1 cellular context compared by ENCODE assay signal in genomic region chr2:36966370-36967235, GRCh38.
TF ChIP-seq lines count a peak whose summit lies in the region.

Gene STRN, minus strand, starts transcription at chr2:36966536. Its CDS starts 73 bp downstream, at chr2:36966463.

TF ChIP-seq in HepG2, 621 proteins besides CTCF, POLR2A, EP300 and RAD21 (continued from another document and continues in another):
- peak; percentile 51; the same call in 1 of the 2 replicates for TF ChIP-seq STAT6 (CRISPR knock-in tag; IDR thresholded peaks at IDR 0.05; ENCODE audit: borderline replicate concordance)
- peak; percentile 76 for TF ChIP-seq ZNF274 (CRISPR knock-in tag; IDR thresholded peaks at IDR 0.05)
- TF ChIP-seq SNAPC4 (CRISPR knock-in tag; IDR thresholded peaks at IDR 0.05), result 0 out of 2 replicates have a peak, but pooled peaks have one; percentile 75
- no peak for TF ChIP-seq TIGD3 (CRISPR knock-in tag; IDR thresholded peaks at IDR 0.05; ENCODE audit: borderline replicate concordance)
- TF ChIP-seq ZKSCAN1 (IDR thresholded peaks at IDR 0.05; ENCODE audit: low read length), result no peak
- TF ChIP-seq HNRNPH1 (optimal IDR thresholded peaks at IDR 0.05; ENCODE audit: low read depth, low read length), result no peak
- peak; percentile 5; the same call in 1 of the 2 replicates for TF ChIP-seq THRA (CRISPR knock-in tag; IDR thresholded peaks at IDR 0.05; ENCODE audit: borderline replicate concordance)
- peak; percentile 55 to 56 for TF ChIP-seq HMGXB4 (CRISPR knock-in tag; IDR thresholded peaks at IDR 0.05; ENCODE audit: borderline replicate concordance in 1 of 2, low read depth in 1 of 2)
- TF ChIP-seq ZNF224 (CRISPR knock-in tag; IDR thresholded peaks at IDR 0.05), result peak; percentile 83
- peak; percentile 43; the same call in 1 of the 2 replicates for TF ChIP-seq POGK (CRISPR knock-in tag; conservative IDR thresholded peaks at IDR 0.05)
- TF ChIP-seq ZSCAN21 (CRISPR knock-in tag; IDR thresholded peaks at IDR 0.05; ENCODE audit: borderline replicate concordance), result peak; percentile 17
- peak; percentile 81; the same call in 1 of the 2 replicates for TF ChIP-seq CENPBD1 (CRISPR knock-in tag; IDR thresholded peaks at IDR 0.05; ENCODE audit: borderline replicate concordance, low read depth)
- 0 out of 2 replicates have a peak, but pooled peaks have one; percentile 4 for TF ChIP-seq MNT (IDR thresholded peaks at IDR 0.05)
- peak; percentile 86 for TF ChIP-seq ZNF547 (CRISPR knock-in tag; IDR thresholded peaks at IDR 0.05)
- TF ChIP-seq ZNF124 (CRISPR knock-in tag; IDR thresholded peaks at IDR 0.05), result peak; percentile 13; the same call in 1 of the 2 replicates
- peak; percentile 91 for TF ChIP-seq WIZ (CRISPR knock-in tag; IDR thresholded peaks at IDR 0.05)
- peak; percentile 97 for TF ChIP-seq ZNF646 (CRISPR knock-in tag; IDR thresholded peaks at IDR 0.05)
- no peak for TF ChIP-seq SCMH1 (CRISPR knock-in tag; IDR thresholded peaks at IDR 0.05; ENCODE audit: borderline replicate concordance)
- TF ChIP-seq FOXO1 (CRISPR knock-in tag; IDR thresholded peaks at IDR 0.05), result peak; percentile 60; the same call in 1 of the 2 replicates
- peak; percentile 82; the same call in 1 of the 2 replicates for TF ChIP-seq ZNF543 (CRISPR knock-in tag; IDR thresholded peaks at IDR 0.05)
- peak; percentile 66; the same call in 1 of the 2 replicates for TF ChIP-seq CSRNP1 (CRISPR knock-in tag; IDR thresholded peaks at IDR 0.05)
- peak; percentile 83 for TF ChIP-seq POLR2G (IDR thresholded peaks at IDR 0.05; ENCODE audit: low read depth, low read length)
- TF ChIP-seq ZNF766 (CRISPR knock-in tag; IDR thresholded peaks at IDR 0.05; ENCODE audit: borderline replicate concordance), result no peak
- TF ChIP-seq ZFAT (CRISPR knock-in tag; conservative IDR thresholded peaks at IDR 0.05), result no peak
